In genomic region chr5:7976411-7977190, GRCh38 we compare ENCODE assay signal across 29 cellular contexts.
A peak's percentile ranks its signal among the peaks of the same experiment; 100 is the strongest.
DNase-seq lines count a peak whose midpoint lies in the region; ATAC-seq, FAIRE-seq and TF ChIP-seq lines count a peak whose summit lies in the region.
"Had no signal": no experiment of that assay in that cellular context is flagged by ENCODE, and none has a peak within 500 bp of the region (broad histone marks: within the 10 kb centered on the region; RNA-seq: fewer than 3 reads in every experiment).

No MANE protein-coding gene starts in this region.

- H3K4me2 ChIP-seq in GM23338 = no peak overlapping the region
- H3K4me2 ChIP-seq in astrocyte (ENCODE audit: low read length) = no peak overlapping the region
- H3K4me2 ChIP-seq: BLaER1 treated with 17β-estradiol and CSF1 and Interleukin-3, amounts not matched to agents 10 nM and 100 nM had no signal

- POLR2A ChIA-PET in HEK293T (lab: Yijun Ruan, JAX) = no interaction called here

- WGBS in heart right ventricle, 2 donors = 83% methylated on average over 5 of the region's 5 CpGs

- H3K27ac Mint-ChIP-seq in GM23338 (no peak overlapping the region), astrocyte (ENCODE audit: unreplicated experiment) (peak overlapping the region; percentile 41)
- H3K27ac Mint-ChIP-seq: CD4-positive, alpha-beta T cell; T-cell had no signal

- TF ChIP-seq CTCF in GM23338 (conservative IDR thresholded peaks at IDR 0.05; ENCODE audit: low read depth in 2 of 2) = no peak
- no peak for TF ChIP-seq CTCF in astrocyte (IDR thresholded peaks at IDR 0.05; ENCODE audit: insufficient read depth, low read depth, low read length)
- TF ChIP-seq CTCF in heart right ventricle (IDR thresholded peaks at IDR 0.05) = no peak

- H3K9me2 ChIP-seq in GM23338 (ENCODE audit: insufficient read depth) = peaks cover 3% of the 10 kb centered on the region; the same call in 1 of the 2 replicates

- H3K27ac ChIP-seq in GM23338 (ENCODE audit: low read depth) = no peak overlapping the region
- H3K27ac ChIP-seq in astrocyte (ENCODE audit: low read depth, low read length) = no peak overlapping the region
- H3K27ac ChIP-seq in heart right ventricle = no peak overlapping the region
- H3K27ac ChIP-seq: BLaER1 treated with 17β-estradiol and CSF1 and Interleukin-3, amounts not matched to agents 10 nM and 100 nM; SJCRH30 had no signal

- peaks cover 5% of the 10 kb centered on the region; the same call in 1 of the 3 replicates for H3K9me3 Mint-ChIP-seq in GM23338
- peaks cover 2% of the 10 kb centered on the region for H3K9me3 Mint-ChIP-seq in astrocyte (ENCODE audit: unreplicated experiment)
- H3K9me3 Mint-ChIP-seq: T-cell had no signal

- H3K9me3 ChIP-seq in astrocyte (ENCODE audit: insufficient read depth, low read depth, low read length) (no peaks in the 10 kb centered on the region), heart right ventricle (peaks cover 0 to 7% (median 0%) of the 10 kb centered on the region in 11 donors)
- H3K9me3 ChIP-seq: HAP-1, SJCRH30 had no signal

- H3K36me3 ChIP-seq in GM23338 (ENCODE audit: insufficient read depth) = no peaks in the 10 kb centered on the region
- no peaks in the 10 kb centered on the region for H3K36me3 ChIP-seq in astrocyte (ENCODE audit: insufficient read depth, low read length)
- no peaks in the 10 kb centered on the region for H3K36me3 ChIP-seq in heart right ventricle
- H3K36me3 ChIP-seq: BLaER1 treated with 17β-estradiol and CSF1 and Interleukin-3, amounts not matched to agents 10 nM and 100 nM; HAP-1; SJCRH30 had no signal

- no peak overlapping the region for H3K9ac ChIP-seq in astrocyte (ENCODE audit: low read length)
- H3K9ac ChIP-seq: BLaER1 treated with 17β-estradiol and CSF1 and Interleukin-3, amounts not matched to agents 10 nM and 100 nM had no signal

- 0 out of 2 replicates have a peak overlapping the region, but pooled peaks have one; percentile 57 for H2AFZ ChIP-seq in GM23338
- no peak overlapping the region for H2AFZ ChIP-seq in astrocyte (ENCODE audit: low read depth, low read length)

- no peaks in the 10 kb centered on the region for H3K4me1 Mint-ChIP-seq in GM23338
- H3K4me1 Mint-ChIP-seq in astrocyte (ENCODE audit: low read depth, unreplicated experiment) = peaks cover 8% of the 10 kb centered on the region
- H3K4me1 Mint-ChIP-seq: T-cell had no signal

- no peaks in the 10 kb centered on the region for H3F3A ChIP-seq in GM23338 (replicated peaks; ENCODE audit: low read depth)

- H4K20me1 ChIP-seq in GM23338 (replicated peaks; ENCODE audit: insufficient read depth) (no peaks in the 10 kb centered on the region), astrocyte (ENCODE audit: insufficient read depth, low read length) (no peaks in the 10 kb centered on the region)
- H4K20me1 ChIP-seq: BLaER1 treated with 17β-estradiol and CSF1 and Interleukin-3, amounts not matched to agents 10 nM and 100 nM had no signal

- H3K27me3 ChIP-seq in GM23338 (ENCODE audit: insufficient read depth) = no peaks in the 10 kb centered on the region
- H3K27me3 ChIP-seq in astrocyte (ENCODE audit: insufficient read depth, low read length) = no peaks in the 10 kb centered on the region
- no peaks in the 10 kb centered on the region for H3K27me3 ChIP-seq in heart right ventricle
- H3K27me3 ChIP-seq: BLaER1 treated with 17β-estradiol and CSF1 and Interleukin-3, amounts not matched to agents 10 nM and 100 nM; SJCRH30 had no signal

- H3K27me3 Mint-ChIP-seq in GM23338 (ENCODE audit: insufficient read depth, low read depth, poor library complexity) (no peaks in the 10 kb centered on the region), astrocyte (ENCODE audit: low read depth, unreplicated experiment) (peaks cover 2% of the 10 kb centered on the region)

- no peak overlapping the region for H3K4me3 ChIP-seq in GM23338
- no peak overlapping the region for H3K4me3 ChIP-seq in astrocyte (ENCODE audit: insufficient read depth, low read depth, low read length)
- H3K4me3 ChIP-seq in heart right ventricle = no peak overlapping the region
- H3K4me3 ChIP-seq: BLaER1 treated with 17β-estradiol and CSF1 and Interleukin-3, amounts not matched to agents 10 nM and 100 nM; GM12878; HAP-1; SJCRH30 had no signal

- H3K4me3 Mint-ChIP-seq in GM23338 (no peak overlapping the region), astrocyte (ENCODE audit: unreplicated experiment) (no peak overlapping the region)
- H3K4me3 Mint-ChIP-seq: CD4-positive, alpha-beta T cell; T-cell had no signal

- no peak for FAIRE-seq in astrocyte (lab: Jason Lieb, UNC)
- FAIRE-seq: A204.1, GM12878, HTR-8/SVneo had no signal

- H3K79me2 ChIP-seq in GM23338 (replicated peaks; ENCODE audit: insufficient read depth) (no peaks in the 10 kb centered on the region), astrocyte (ENCODE audit: insufficient read depth, low read length) (no peaks in the 10 kb centered on the region)

- ATAC-seq in GM23338 = no peak
- ATAC-seq in GM21515 (IDR thresholded peaks at IDR 0.05; ENCODE audit: unreplicated experiment) = no peak
- ATAC-seq in heart right ventricle = no peak
- ATAC-seq: GM12878, Right ventricle myocardium inferior, T-cell had no signal

- H3K4me1 ChIP-seq in GM23338 (ENCODE audit: insufficient read depth) = no peaks in the 10 kb centered on the region
- no peaks in the 10 kb centered on the region for H3K4me1 ChIP-seq in astrocyte (ENCODE audit: insufficient read depth, low read length)
- H3K4me1 ChIP-seq in heart right ventricle = no peaks in the 10 kb centered on the region
- H3K4me1 ChIP-seq: HAP-1, SJCRH30 had no signal

- H3K36me3 Mint-ChIP-seq in GM23338 (ENCODE audit: low read depth) (no peaks in the 10 kb centered on the region), astrocyte (ENCODE audit: low read depth, unreplicated experiment) (no peaks in the 10 kb centered on the region)
- H3K36me3 Mint-ChIP-seq: T-cell had no signal

- DNase-seq in GM23338 (ENCODE audit: low spot score) (no peak), astrocyte (ENCODE audit: low read depth) (peak; percentile 20), glomerular visceral epithelial cell (ENCODE audit: extremely low spot score) (peak; percentile 68), renal cortical epithelial cell (ENCODE audit: low read depth) (peak; percentile 41), iPS-NIHi11 (ENCODE audit: low spot score) (no peak), heart right ventricle (no peak), HEK293T (ENCODE audit: extremely low spot score) (no peak)
- DNase-seq: CD4-positive, alpha-beta T cell; COR-L47; DMS79; EL; GDM1; KBM-7; NCI-H1694; NCI-H2081; NCI-H2171; NCI-H226; NCI-H510A; NCI-H69; OCI-M1; SJCRH30; T-cell had no signal

- intact Hi-C loops in heart right ventricle (cut with DNase I) = no loop called here

- CTCF ChIA-PET in HEK293T (lab: Yijun Ruan, JAX) = no interaction called here

TF ChIP-seq in GM23338, 12 proteins besides CTCF, POLR2A, EP300 and RAD21 (continues in another document):
- no peak for TF ChIP-seq CREB1 (CRISPR knock-in tag; IDR thresholded peaks at IDR 0.05; ENCODE audit: low read depth)
- no peak for TF ChIP-seq REST (IDR thresholded peaks at IDR 0.05; ENCODE audit: unreplicated experiment)

TF ChIP-seq in HEK293T, 16 proteins besides CTCF, POLR2A, EP300 and RAD21:
- TF ChIP-seq L3MBTL2 (conservative IDR thresholded peaks at IDR 0.05) = no peak
- TF ChIP-seq, protein P1, sequence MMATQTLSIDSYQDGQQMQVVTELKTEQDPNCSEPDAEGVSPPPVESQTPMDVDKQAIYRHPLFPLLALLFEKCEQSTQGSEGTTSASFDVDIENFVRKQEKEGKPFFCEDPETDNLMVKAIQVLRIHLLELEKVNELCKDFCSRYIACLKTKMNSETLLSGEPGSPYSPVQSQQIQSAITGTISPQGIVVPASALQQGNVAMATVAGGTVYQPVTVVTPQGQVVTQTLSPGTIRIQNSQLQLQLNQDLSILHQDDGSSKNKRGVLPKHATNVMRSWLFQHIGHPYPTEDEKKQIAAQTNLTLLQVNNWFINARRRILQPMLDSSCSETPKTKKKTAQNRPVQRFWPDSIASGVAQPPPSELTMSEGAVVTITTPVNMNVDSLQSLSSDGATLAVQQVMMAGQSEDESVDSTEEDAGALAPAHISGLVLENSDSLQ (IDR thresholded peaks at IDR 0.05) = no peak
- TF ChIP-seq CTBP1 (IDR thresholded peaks at IDR 0.05; ENCODE audit: borderline replicate concordance) = no peak
- no peak for TF ChIP-seq FOXK2 (IDR thresholded peaks at IDR 0.05)
- TF ChIP-seq ARNT (IDR thresholded peaks at IDR 0.05) = no peak
- TF ChIP-seq BHLHE40 (IDR thresholded peaks at IDR 0.05; ENCODE audit: borderline replicate concordance) = no peak
- no peak for TF ChIP-seq ELF4 (IDR thresholded peaks at IDR 0.05)
- no peak for TF ChIP-seq SUZ12 (IDR thresholded peaks at IDR 0.05)
- no peak for TF ChIP-seq HDGF (IDR thresholded peaks at IDR 0.05; ENCODE audit: borderline replicate concordance)
- TF ChIP-seq TARDBP (IDR thresholded peaks at IDR 0.05) = no peak
- TF ChIP-seq FOXA1 (IDR thresholded peaks at IDR 0.05) = no peak
- TF ChIP-seq SP1 (IDR thresholded peaks at IDR 0.05) = no peak
- TF ChIP-seq NFRKB (IDR thresholded peaks at IDR 0.05) = no peak
- no peak for TF ChIP-seq FOXM1 (IDR thresholded peaks at IDR 0.05; ENCODE audit: borderline replicate concordance)
- no peak for TF ChIP-seq LEF1 (IDR thresholded peaks at IDR 0.05; ENCODE audit: borderline replicate concordance)
- TF ChIP-seq ZNF384 (IDR thresholded peaks at IDR 0.05) = no peak

Comparison
In these comparisons a context has a peak if more than half of its experiments do, and no peak if none do; other contexts are left out.
1. DNase-seq: peak in astrocyte (single experiment), glomerular visceral epithelial cell (single experiment) and renal cortical epithelial cell (single experiment); none in GM23338 (single experiment), iPS-NIHi11 (single experiment), heart right ventricle (0 of 2) and HEK293T (single experiment).